8 cellular contexts compared by ENCODE assay signal in genomic region chr22:38706101-38706884, GRCh38. TPM values are rescaled to one million over a fixed set of nuclear protein-coding genes. Genes with fewer than 3 reads are reported as not detected.
A peak's percentile ranks its signal among the peaks of the same experiment; 100 is the strongest.
DNase-seq lines count a peak whose midpoint lies in the region; ATAC-seq, FAIRE-seq and TF ChIP-seq lines count a peak whose summit lies in the region.

No MANE protein-coding gene starts in this region.

- TF ChIP-seq EP300 in A549 (IDR thresholded peaks at IDR 0.05) (no peak), Ishikawa (IDR thresholded peaks at IDR 0.05; ENCODE audit: borderline replicate concordance) (no peak), esophagus muscularis mucosa (IDR thresholded peaks at IDR 0.05) (no peak)

- CTCF ChIA-PET in A549 (lab: Yijun Ruan, JAX), result interaction anchor here (0.7 to 4.0 kb wide), 7 partner anchors 12 to 268 kb away, joined by 3 to 22 read pairs (median 7); partner anchors contain the start of gene TOMM22

- H3K4me3 Mint-ChIP-seq in naive B cell, result peak overlapping the region; percentile 87 to 95 (median 91)

- no peak for TF ChIP-seq RAD21 in A549 (conservative IDR thresholded peaks at IDR 0.05 in 1 of 2, IDR thresholded peaks at IDR 0.05 in 1 of 2)
- TF ChIP-seq RAD21 in Ishikawa (IDR thresholded peaks at IDR 0.05; ENCODE audit: low read depth), result no peak

- H3K9me3 Mint-ChIP-seq in naive B cell, result no peaks in the 10 kb centered on the region

- peak overlapping the region; percentile 82 for H3K4me3 ChIP-seq in A549
- peak overlapping the region; percentile 82 to 100 (median 87) for H3K4me3 ChIP-seq in esophagus muscularis mucosa
- peak overlapping the region; percentile 93 for H3K4me3 ChIP-seq in thymus (ENCODE audit: low read length)

- H3K36me3 ChIP-seq in esophagus muscularis mucosa (peaks cover 0 to 17% (median 14%) of the 10 kb centered on the region in 4 donors), thymus (ENCODE audit: control insufficient read depth, insufficient read depth) (no peaks in the 10 kb centered on the region)

- H3K27ac Mint-ChIP-seq in naive B cell, result peak overlapping the region; percentile 84 to 99 (median 94)

- intact Hi-C loops in esophagus muscularis mucosa (cut with DNase I), result loop anchor here (2.0 kb wide), 1 partner anchor 49 kb away; the partner anchor contains the start of gene SUN2

- H3K36me3 Mint-ChIP-seq in naive B cell, result peaks cover 7 to 8% of the 10 kb centered on the region in 2 donors

- TF ChIP-seq POLR2A in A549 (IDR thresholded peaks at IDR 0.05; ENCODE audit: low read length), result no peak
- no peak for TF ChIP-seq POLR2A in esophagus muscularis mucosa (IDR thresholded peaks at IDR 0.05; ENCODE audit: low read depth)

- no peak for FAIRE-seq in A549 (lab: Jason Lieb, UNC)

- POLR2A ChIA-PET in A549 (lab: Yijun Ruan, JAX), result interaction anchor here (0.9 to 1.7 kb wide), 3 partner anchors 9 to 25 kb away, joined by 3 to 7 read pairs (median 5); partner anchors contain the start of gene TOMM22

- H3K4me1 ChIP-seq in A549, result peaks cover 22% of the 10 kb centered on the region; the same call in 2 of the 3 replicates
- peaks cover 28 to 53% (median 44%) of the 10 kb centered on the region in 4 donors for H3K4me1 ChIP-seq in esophagus muscularis mucosa
- peaks cover 25% of the 10 kb centered on the region for H3K4me1 ChIP-seq in thymus (ENCODE audit: control insufficient read depth, insufficient read depth, low read length)

- peaks cover 0 to 2% (median 0%) of the 10 kb centered on the region in 3 donors for H3K27me3 Mint-ChIP-seq in naive B cell

- 1% methylated on average over 8 of the region's 80 CpGs for WGBS in A549 (ENCODE audit: missing lambda C conversion rate)
- under 1% methylated on average over 18 of the region's 80 CpGs for WGBS in esophagus muscularis mucosa
- under 1% methylated on average over 80 of the region's 80 CpGs for WGBS in thymus

- H3K27me3 ChIP-seq in esophagus muscularis mucosa, result no peaks in the 10 kb centered on the region
- H3K27me3 ChIP-seq in thymus (ENCODE audit: control insufficient read depth, insufficient read depth), result no peaks in the 10 kb centered on the region

- H3K4me2 ChIP-seq in A549, result peak overlapping the region; percentile 93

- TF ChIP-seq CTCF in A549 (IDR thresholded peaks at IDR 0.05), result no peak
- TF ChIP-seq CTCF in esophagus muscularis mucosa (IDR thresholded peaks at IDR 0.05), result no peak

- ATAC-seq in A549 (peak; percentile 1 to 13; a peak in 5 of 6 replicates), GM18868 (IDR thresholded peaks at IDR 0.05; ENCODE audit: unreplicated experiment) (peak; percentile 5), naive B cell (ENCODE audit: low read depth in 2 of 2) (no peak), GM21447 (IDR thresholded peaks at IDR 0.05; ENCODE audit: unreplicated experiment) (no peak)

- H3K4me1 Mint-ChIP-seq in naive B cell, result peaks cover 56 to 71% (median 56%) of the 10 kb centered on the region in 3 donors

- DNase-seq in A549 (ENCODE audit: low read depth in 1 of 2, low spot score in 1 of 2) (no peak), esophagus muscularis mucosa (ENCODE audit: extremely low spot score) (no peak), naive B cell (peak; percentile 42)
- peak; percentile 52 for DNase-seq in activated CD8-positive, alpha-beta memory T cell treated with anti-CD3 and anti-CD28 coated beads, Interleukin-2, amount 50 U/mL, for 4 hours

- peak overlapping the region; percentile 90 to 97 for H3K27ac ChIP-seq in A549
- H3K27ac ChIP-seq in esophagus muscularis mucosa (replicated peaks in 1 of 4), result peak overlapping the region; percentile 97 to 100 (median 98)
- H3K27ac ChIP-seq in thymus (ENCODE audit: low read depth), result peak overlapping the region; percentile 89

- H3K9me3 ChIP-seq in A549, result no peaks in the 10 kb centered on the region
- no peaks in the 10 kb centered on the region for H3K9me3 ChIP-seq in esophagus muscularis mucosa
- H3K9me3 ChIP-seq in thymus (ENCODE audit: control insufficient read depth), result no peaks in the 10 kb centered on the region

TF ChIP-seq in A549, 52 proteins besides CTCF, POLR2A, EP300 and RAD21 (continues in another document):
- TF ChIP-seq SREBF2 (IDR thresholded peaks at IDR 0.05) (no peak), KDM5A (IDR thresholded peaks at IDR 0.05) (0 out of 2 replicates have a peak, but pooled peaks have one; percentile 30), JUN (IDR thresholded peaks at IDR 0.05) (peak in 1 of 2 experiments; percentile 29; a peak in 1 of 5 replicates), CBX8 (IDR thresholded peaks at IDR 0.05) (no peak), CEBPB (IDR thresholded peaks at IDR 0.05) (no peak), ATOH8 (CRISPR knock-in tag; IDR thresholded peaks at IDR 0.05; ENCODE audit: low read depth) (no peak), NFE2L2 (conservative IDR thresholded peaks at IDR 0.05; ENCODE audit: low read length) (no peak), NR3C1 (IDR thresholded peaks at IDR 0.05) (no peak), KDM1A (IDR thresholded peaks at IDR 0.05; ENCODE audit: low read depth) (no peak)

TF ChIP-seq in Ishikawa, 13 proteins besides CTCF, POLR2A, EP300 and RAD21 (continues in another document):
- TF ChIP-seq YY1 (IDR thresholded peaks at IDR 0.05; ENCODE audit: low read depth) (no peak), USF1 (IDR thresholded peaks at IDR 0.05) (no peak), CEBPB (IDR thresholded peaks at IDR 0.05) (no peak), CREB1 (IDR thresholded peaks at IDR 0.05; ENCODE audit: low read depth) (no peak)

RNA-seq across cellular contexts. Expression of gene GTPBP1, which starts 0.5 kb away (rescaled TPM):
- polyA plus RNA-seq in A549 (2011; rRNA removed) (10.7 and 15.1 TPM in 2 replicates), A549 (2017; fragmentation: RNase III; extraction: RNeasy Plus Mini Kit Qiagen cat#74134 plus additional on column Dnase treatment) (7.1 to 9.0 TPM (median 8.8 TPM) in 3 replicates), naive B cell (ENCODE audit: low read depth in 6 of 6) (10 to 100 TPM; 21.2 to 41.2 (median 33.3) TPM), thymus (16.2 TPM)
- 8.6 and 10.5 TPM in 2 replicates for polyA plus RNA-seq in A549 (2012; cell fraction: cytosol; rRNA removed)
- polyA plus RNA-seq in A549 (2012; cell fraction: nucleus; rRNA removed), result 29.4 and 33.7 TPM in 2 replicates
- polyA minus RNA-seq in A549 (2011; rRNA and poly(A)+ RNA removed), result 19.9 and 28.5 TPM in 2 replicates
- total RNA-seq in esophagus muscularis mucosa, result 10 to 100 TPM; 35.7 to 62.5 (median 50.6) TPM

RNA-seq across cellular contexts. Expression of gene JOSD1, which starts 5.5 kb away (rescaled TPM):
- 37.5 and 40.9 TPM in 2 replicates for polyA plus RNA-seq in A549 (2011; rRNA removed)
- polyA plus RNA-seq in A549 (2012; cell fraction: cytosol; rRNA removed), result 22.7 and 28.4 TPM in 2 replicates
- 25.9 and 35.5 TPM in 2 replicates for polyA plus RNA-seq in A549 (2012; cell fraction: nucleus; rRNA removed)
- polyA plus RNA-seq in A549 (2017; fragmentation: RNase III; extraction: RNeasy Plus Mini Kit Qiagen cat#74134 plus additional on column Dnase treatment), result 28.5 to 30.9 TPM (median 29.7 TPM) in 3 replicates
- 45.8 and 46.8 TPM in 2 replicates for polyA minus RNA-seq in A549 (2011; rRNA and poly(A)+ RNA removed)
- total RNA-seq in esophagus muscularis mucosa, result 10 to 100 TPM; 49.4 to 76.9 (median 59.4) TPM
- polyA plus RNA-seq in naive B cell (ENCODE audit: low read depth in 6 of 6), result 10 to 100 TPM in 3 of 6 donors, 1 to 10 TPM in 3; 8.2 to 12.1 (median 9.7) TPM
- 27.8 TPM for polyA plus RNA-seq in thymus

RNA-seq across cellular contexts. Expression of gene TOMM22, which starts 24.5 kb away (rescaled TPM):
- polyA plus RNA-seq in A549 (2011; rRNA removed) (53.6 and 63.2 TPM in 2 replicates), A549 (2017; fragmentation: RNase III; extraction: RNeasy Plus Mini Kit Qiagen cat#74134 plus additional on column Dnase treatment) (68.4 to 69.8 TPM (median 69.2 TPM) in 3 replicates), naive B cell (ENCODE audit: low read depth in 6 of 6) (10 to 100 TPM; 59.6 to 78.7 (median 71.0) TPM), thymus (38.9 TPM)
- polyA plus RNA-seq in A549 (2012; cell fraction: cytosol; rRNA removed), result 28.3 and 30.9 TPM in 2 replicates
- 9.5 and 18.8 TPM in 2 replicates for polyA plus RNA-seq in A549 (2012; cell fraction: nucleus; rRNA removed)
- polyA minus RNA-seq in A549 (2011; rRNA and poly(A)+ RNA removed), result 32.8 and 43.9 TPM in 2 replicates
- 10 to 100 TPM; 25.7 to 36.8 (median 32.2) TPM for total RNA-seq in esophagus muscularis mucosa

RNA-seq across cellular contexts. Expression of gene SUN2, which starts 49.5 kb away (rescaled TPM):
- polyA plus RNA-seq in A549 (2011; rRNA removed), result 12.6 and 18.4 TPM in 2 replicates
- 20.2 and 27.5 TPM in 2 replicates for polyA plus RNA-seq in A549 (2012; cell fraction: cytosol; rRNA removed)
- polyA plus RNA-seq in A549 (2012; cell fraction: nucleus; rRNA removed), result 63.4 and 82.4 TPM in 2 replicates
- 21.7 to 26.4 TPM (median 24.0 TPM) in 3 replicates for polyA plus RNA-seq in A549 (2017; fragmentation: RNase III; extraction: RNeasy Plus Mini Kit Qiagen cat#74134 plus additional on column Dnase treatment)
- polyA minus RNA-seq in A549 (2011; rRNA and poly(A)+ RNA removed), result 27.7 and 32.9 TPM in 2 replicates
- 100 to 1,000 TPM; 417 to 598 (median 449) TPM for total RNA-seq in esophagus muscularis mucosa
- polyA plus RNA-seq in naive B cell (ENCODE audit: low read depth in 6 of 6), result 100 to 1,000 TPM; 146 to 327 (median 208) TPM
- 64.9 TPM for polyA plus RNA-seq in thymus

RNA-seq across cellular contexts. Expression of gene CBY1, which starts 49.9 kb away (rescaled TPM):
- polyA plus RNA-seq in A549 (2011; rRNA removed), result 18.9 and 20.8 TPM in 2 replicates
- polyA plus RNA-seq in A549 (2012; cell fraction: cytosol; rRNA removed), result 15.0 and 15.3 TPM in 2 replicates
- polyA plus RNA-seq in A549 (2012; cell fraction: nucleus; rRNA removed), result 5.5 and 8.7 TPM in 2 replicates
- 17.5 to 19.4 TPM (median 18.6 TPM) in 3 replicates for polyA plus RNA-seq in A549 (2017; fragmentation: RNase III; extraction: RNeasy Plus Mini Kit Qiagen cat#74134 plus additional on column Dnase treatment)
- polyA minus RNA-seq in A549 (2011; rRNA and poly(A)+ RNA removed), result 9.1 TPM in 2 replicates
- 10 to 100 TPM; 25.2 to 36.9 (median 33.9) TPM for total RNA-seq in esophagus muscularis mucosa
- 1 to 10 TPM; 2.5 to 7.7 (median 4.4) TPM for polyA plus RNA-seq in naive B cell (ENCODE audit: low read depth in 6 of 6)
- polyA plus RNA-seq in thymus, result 41.1 TPM

Comparison
In these comparisons a context has a peak if more than half of its experiments do, and no peak if none do; other contexts are left out.
1. ATAC-seq: peak in A549 (2 of 2) and GM18868 (single experiment); none in naive B cell (0 of 2) and GM21447 (single experiment).
2. DNase-seq: peak in activated CD8-positive, alpha-beta memory T cell treated with anti-CD3 and anti-CD28 coated beads, Interleukin-2, amount 50 U/mL, for 4 hours (single experiment) and naive B cell (single experiment); none in A549 (0 of 2) and esophagus muscularis mucosa (single experiment).
3. Peak in every context shown above with its lines, with median percentiles within 50 percentile points of each other: H3K27ac ChIP-seq and H3K4me3 ChIP-seq.